Comparison of ENCODE assay signal across 8 cellular contexts in the genomic region with DNA sequence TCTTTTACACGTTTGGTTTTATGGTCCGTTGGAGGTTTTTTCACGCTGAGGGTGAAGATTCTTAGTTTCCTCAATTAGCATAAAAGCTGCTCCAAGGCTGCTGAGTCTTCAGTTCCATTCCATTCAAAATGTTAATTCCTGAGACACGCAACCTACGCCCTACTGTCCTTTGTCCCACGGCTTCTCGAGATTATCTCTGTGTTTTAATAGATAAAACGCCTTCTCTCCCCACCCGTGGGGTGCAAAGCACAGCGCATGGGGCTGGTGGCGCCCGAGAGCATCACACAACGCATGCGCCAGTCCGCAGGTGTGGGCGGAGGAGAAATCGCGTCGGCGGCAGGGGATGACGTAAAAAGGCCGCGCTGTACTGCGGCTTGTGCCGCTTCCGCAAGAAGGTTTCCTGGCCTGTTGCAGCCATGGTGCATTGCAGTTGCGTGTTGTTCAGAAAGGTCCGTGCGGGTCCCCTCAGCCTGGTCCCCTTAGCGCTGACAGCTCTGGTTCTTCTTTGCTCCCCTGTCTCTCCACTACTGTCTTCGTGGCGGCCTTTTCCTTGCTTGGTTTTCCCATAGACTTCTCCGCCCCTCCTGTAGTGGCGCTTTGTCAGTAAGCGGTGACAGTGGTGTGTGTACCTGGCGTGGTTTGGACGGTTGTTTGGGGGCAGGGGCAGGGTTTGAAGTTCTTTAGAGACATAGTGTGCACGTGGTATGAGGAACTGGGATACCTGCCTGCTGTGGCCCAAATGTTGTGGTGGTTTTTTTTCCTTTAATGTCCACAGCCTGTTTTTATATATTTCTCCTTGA. TPM values are rescaled to one million over a fixed set of nuclear protein-coding genes. Genes with fewer than 3 reads are reported as not detected.
DNase-seq lines count a peak whose midpoint lies in the region; ATAC-seq and TF ChIP-seq lines count a peak whose summit lies in the region.

A gene with protein sequence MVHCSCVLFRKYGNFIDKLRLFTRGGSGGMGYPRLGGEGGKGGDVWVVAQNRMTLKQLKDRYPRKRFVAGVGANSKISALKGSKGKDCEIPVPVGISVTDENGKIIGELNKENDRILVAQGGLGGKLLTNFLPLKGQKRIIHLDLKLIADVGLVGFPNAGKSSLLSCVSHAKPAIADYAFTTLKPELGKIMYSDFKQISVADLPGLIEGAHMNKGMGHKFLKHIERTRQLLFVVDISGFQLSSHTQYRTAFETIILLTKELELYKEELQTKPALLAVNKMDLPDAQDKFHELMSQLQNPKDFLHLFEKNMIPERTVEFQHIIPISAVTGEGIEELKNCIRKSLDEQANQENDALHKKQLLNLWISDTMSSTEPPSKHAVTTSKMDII (plus strand): TSS at position 391 of the 800 bp plus-strand sequence. CDS start 26 bp downstream, at position 417.

- peaks cover 36% of the 10 kb centered on the region for H3K4me1 Mint-ChIP-seq in activated CD4-positive, alpha-beta T cell treated with anti-CD3 and anti-CD28 coated beads for 36 hours

- peaks cover 2% of the 10 kb centered on the region for H3K9me3 Mint-ChIP-seq in activated CD4-positive, alpha-beta T cell treated with anti-CD3 and anti-CD28 coated beads for 36 hours (ENCODE audit: low read depth)

- POLR2A ChIA-PET in BJ (lab: Charles Lee): no interaction called here
- POLR2A ChIA-PET in activated CD4-positive, alpha-beta T cell treated with anti-CD3 and anti-CD28 coated beads for 36 hours (lab: Charles Lee): no interaction called here

- peak within 1 kb of the TSS; percentile 58 for H3K27ac ChIP-seq in cingulate gyrus (ENCODE audit: low read depth, low read length)

- peak; percentile 92 for ATAC-seq in HG03442 (IDR thresholded peaks at IDR 0.05; ENCODE audit: unreplicated experiment)
- peak; percentile 96 for ATAC-seq in activated CD4-positive, alpha-beta T cell treated with anti-CD3 and anti-CD28 coated beads for 36 hours

- no peaks in the 10 kb centered on the region for H3K36me3 ChIP-seq in BJ (ENCODE audit: control insufficient read depth, insufficient read depth, low read length)

- H3K4me3 Mint-ChIP-seq in activated CD4-positive, alpha-beta T cell treated with anti-CD3 and anti-CD28 coated beads for 36 hours: peak within 1 kb of the TSS; percentile 92

- H3K4me3 ChIP-seq in BJ (ENCODE audit: low read depth, low read length): peak within 1 kb of the TSS; percentile 89

- intact Hi-C loops in activated CD4-positive, alpha-beta T cell treated with anti-CD3 and anti-CD28 coated beads for 36 hours (cut with DNase I, micrococcal nuclease): loop anchor here (1.0 to 10.0 kb wide), 10 partner anchors 57 to 1788 kb away; a partner anchor contains a TSS

- peaks cover 25% of the 10 kb centered on the region for H3K36me3 Mint-ChIP-seq in activated CD4-positive, alpha-beta T cell treated with anti-CD3 and anti-CD28 coated beads for 36 hours (ENCODE audit: low read depth)

- peak within 1 kb of the TSS; percentile 94 for H3K27ac Mint-ChIP-seq in activated CD4-positive, alpha-beta T cell treated with anti-CD3 and anti-CD28 coated beads for 36 hours

- H3K27me3 ChIP-seq in BJ (ENCODE audit: control insufficient read depth, insufficient read depth, low read length): no peaks in the 10 kb centered on the region

- peak; percentile 87 for TF ChIP-seq CTCF in BJ (IDR thresholded peaks at IDR 0.05; ENCODE audit: insufficient read depth, low read depth, low read length)

- CTCF ChIA-PET in BJ (lab: Yijun Ruan, JAX): interaction anchor here (1.0 to 1.7 kb wide), 3 partner anchors 21 to 193 kb away, joined by 3 to 5 read pairs (median 3); a partner anchor contains a TSS
- CTCF ChIA-PET in activated CD4-positive, alpha-beta T cell treated with anti-CD3 and anti-CD28 coated beads for 36 hours (lab: Charles Lee): interaction anchor here (0.6 to 2.2 kb wide), 8 partner anchors 10 to 1480 kb away, joined by 3 to 6 read pairs (median 4); no protein-coding TSS in a partner anchor

- DNase-seq in BJ (ENCODE audit: low read depth) (peak; percentile 78), GM19238 (ENCODE audit: insufficient read length, low spot score) (peak; percentile 76), NCI-H510A treated with DMSO at 0.1 percent for 48 hours (lab: John Stamatoyannopoulos, UW) (peak; percentile 82), kidney tubule cell (ENCODE audit: low spot score) (peak; percentile 95)
- peak; percentile 97 for DNase-seq in activated CD4-positive, alpha-beta T cell treated with anti-CD3 and anti-CD28 coated beads for 36 hours
- peak; percentile 87 to 97 (median 93) for DNase-seq in stimulated activated CD4-positive, alpha-beta T cell treated with anti-CD3 and anti-CD28 coated beads, Interleukin-1b, Interleukin-23, amount 100 ng/mL, for 24 hours (ENCODE audit: low read depth in 4 of 4, low spot score in 1 of 4)

- no peaks in the 10 kb centered on the region for H3K27me3 Mint-ChIP-seq in activated CD4-positive, alpha-beta T cell treated with anti-CD3 and anti-CD28 coated beads for 36 hours

RNA-seq across cellular contexts. Expression of the gene that starts here (rescaled TPM):
- 4.2 and 13.2 TPM in 2 replicates for polyA plus RNA-seq in BJ (2011; rRNA removed)
- 1.6 and 4.5 TPM in 2 replicates for polyA minus RNA-seq in BJ (2011; rRNA and poly(A)+ RNA removed)
- 10 to 100 TPM; 40.8 to 42.5 TPM for total RNA-seq in activated CD4-positive, alpha-beta T cell treated with anti-CD3 and anti-CD28 coated beads for 36 hours

Comparison
In these comparisons a context has a peak if more than half of its experiments do, and no peak if none do; other contexts are left out.
1. Peak in every context shown above with its lines: DNase-seq, ATAC-seq, H3K4me3 ChIP-seq and H3K27ac ChIP-seq.